In the genomic region with DNA sequence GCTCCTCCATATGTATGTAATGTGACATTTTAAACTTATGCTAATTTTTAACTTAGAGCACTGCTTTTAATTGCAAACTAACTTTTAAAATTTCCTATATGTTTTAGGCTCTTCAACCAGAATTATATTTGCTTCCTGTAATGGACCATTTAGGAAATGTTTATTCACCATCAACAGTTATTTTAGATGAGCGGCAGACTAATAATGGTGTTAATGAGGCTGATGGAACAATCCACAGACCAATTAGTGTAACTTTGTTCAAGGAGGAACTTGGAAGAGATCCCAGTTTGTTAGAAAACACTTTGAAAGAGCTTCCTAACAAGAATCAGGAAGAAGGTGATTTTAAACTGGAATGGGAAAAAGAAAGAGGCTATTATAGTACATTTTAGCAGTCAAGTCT, we compare ENCODE assay signal across 22 cellular contexts. TPM values are rescaled to one million over a fixed set of nuclear protein-coding genes. Genes with fewer than 3 reads are reported as not detected.
"Had no signal": no experiment of that assay in that cellular context is flagged by ENCODE, and none has a peak within 500 bp of the region (broad histone marks: within the 10 kb centered on the region; RNA-seq: fewer than 3 reads in every experiment).

No MANE protein-coding gene starts in this region.

- H3K27me3 Mint-ChIP-seq: activated CD4-positive, alpha-beta T cell treated with anti-CD3 and anti-CD28 coated beads, Interleukin-2, amount 10 ng/mL, durations not matched to agents 7 days and 5 days; activated naive CD4-positive, alpha-beta T cell treated with anti-CD3 and anti-CD28 coated beads, Interleukin-2, amount 10 ng/mL, durations not matched to agents 7 days and 5 days; naive B cell; type B pancreatic cell had no signal

- H3K36me3 Mint-ChIP-seq: activated naive CD4-positive, alpha-beta T cell treated with anti-CD3 and anti-CD28 coated beads, Interleukin-2, amount 10 ng/mL, durations not matched to agents 7 days and 5 days; stimulated activated effector memory CD8-positive, alpha-beta T cell treated with anti-CD3 and anti-CD28 coated beads, Interleukin-12 subunit alpha, Interleukin-12 subunit beta, amount 100 ng/mL, for 72 hours; type B pancreatic cell had no signal

- H3K9me3 Mint-ChIP-seq: activated naive CD4-positive, alpha-beta T cell treated with anti-CD3 and anti-CD28 coated beads, Interleukin-2, amount 10 ng/mL, durations not matched to agents 7 days and 5 days; activated T-cell treated with anti-CD3 and anti-CD28 coated beads, Interleukin-2, amount 50 U/mL, for 4 hours; neural crest cell; stimulated activated effector memory CD8-positive, alpha-beta T cell treated with anti-CD3 and anti-CD28 coated beads, Interleukin-12 subunit alpha, Interleukin-12 subunit beta, amount 100 ng/mL, for 72 hours; type B pancreatic cell had no signal

- H3K4me3 Mint-ChIP-seq: activated CD4-positive, alpha-beta T cell treated with anti-CD3 and anti-CD28 coated beads, Interleukin-2, amount 10 ng/mL, durations not matched to agents 7 days and 5 days; activated CD8-positive, alpha-beta T cell treated with anti-CD3 and anti-CD28 coated beads, Interleukin-2, amount 10 ng/mL, durations not matched to agents 7 days and 5 days; activated naive CD4-positive, alpha-beta T cell treated with anti-CD3 and anti-CD28 coated beads, Interleukin-2, amount 10 ng/mL, durations not matched to agents 7 days and 5 days; activated T-cell treated with anti-CD3 and anti-CD28 coated beads, Interleukin-2, amount 50 U/mL, for 4 hours; naive B cell; neural crest cell; stimulated activated effector memory CD8-positive, alpha-beta T cell treated with anti-CD3 and anti-CD28 coated beads, Interleukin-12 subunit alpha, Interleukin-12 subunit beta, amount 100 ng/mL, for 72 hours; type B pancreatic cell had no signal

- ATAC-seq: activated CD4-positive, CD25-positive, alpha-beta regulatory T cell treated with anti-CD3 and anti-CD28 coated beads, Interleukin-2, amount 50 U/mL, for 24 hours; activated CD8-positive, alpha-beta T cell treated with anti-CD3 and anti-CD28 coated beads, Interleukin-2, amount 10 ng/mL, durations not matched to agents 7 days and 5 days; activated T-cell treated with anti-CD3 and anti-CD28 coated beads, Interleukin-2, amount 50 U/mL, for 4 hours; mucosa of descending colon; stimulated activated effector memory CD8-positive, alpha-beta T cell treated with anti-CD3 and anti-CD28 coated beads, Interleukin-12 subunit alpha, Interleukin-12 subunit beta, amount 100 ng/mL, for 72 hours had no signal

- DNase-seq: activated CD4-positive, alpha-beta T cell treated with anti-CD3 and anti-CD28 coated beads, Interleukin-2, amount 10 ng/mL, durations not matched to agents 7 days and 5 days; activated CD8-positive, alpha-beta T cell treated with anti-CD3 and anti-CD28 coated beads, Interleukin-2, amount 10 ng/mL, durations not matched to agents 7 days and 5 days; activated effector memory CD4-positive, alpha-beta T cell treated with Interleukin-2 at 50 U/mL for 16 hours; activated naive CD4-positive, alpha-beta T cell treated with anti-CD3 and anti-CD28 coated beads, Interleukin-2, amount 10 ng/mL, durations not matched to agents 7 days and 5 days; activated T-cell treated with anti-CD3 and anti-CD28 coated beads, Interleukin-2, amount 50 U/mL, for 4 hours; erythroblast; foreskin melanocyte; hypothalamus; kidney; left ventricle myocardium inferior; mammary epithelial cell; mucosa of descending colon; naive B cell; sigmoid colon; stimulated activated CD4-positive, alpha-beta T cell treated with anti-CD3 and anti-CD28 coated beads, Interleukin-4, amount 100 ng/mL, for 24 hours; stomach; testis had no signal

- H3K27ac Mint-ChIP-seq: activated CD4-positive, alpha-beta T cell treated with anti-CD3 and anti-CD28 coated beads, Interleukin-2, amount 10 ng/mL, durations not matched to agents 7 days and 5 days; activated CD8-positive, alpha-beta T cell treated with anti-CD3 and anti-CD28 coated beads, Interleukin-2, amount 10 ng/mL, durations not matched to agents 7 days and 5 days; activated naive CD4-positive, alpha-beta T cell treated with anti-CD3 and anti-CD28 coated beads, Interleukin-2, amount 10 ng/mL, durations not matched to agents 7 days and 5 days; naive B cell; stimulated activated effector memory CD8-positive, alpha-beta T cell treated with anti-CD3 and anti-CD28 coated beads, Interleukin-12 subunit alpha, Interleukin-12 subunit beta, amount 100 ng/mL, for 72 hours; type B pancreatic cell had no signal

- H3K4me1 Mint-ChIP-seq: activated CD4-positive, alpha-beta T cell treated with anti-CD3 and anti-CD28 coated beads, Interleukin-2, amount 10 ng/mL, durations not matched to agents 7 days and 5 days; activated naive CD4-positive, alpha-beta T cell treated with anti-CD3 and anti-CD28 coated beads, Interleukin-2, amount 10 ng/mL, durations not matched to agents 7 days and 5 days; naive B cell; neural crest cell; stimulated activated effector memory CD8-positive, alpha-beta T cell treated with anti-CD3 and anti-CD28 coated beads, Interleukin-12 subunit alpha, Interleukin-12 subunit beta, amount 100 ng/mL, for 72 hours had no signal

RNA-seq across cellular contexts. Expression of a gene that starts 19.6 kb away (rescaled TPM):
- total RNA-seq: ascending aorta had no signal
- polyA plus RNA-seq: mammary epithelial cell had no signal
